In genomic region chr17:20010099-20010863, GRCh38 we compare ENCODE assay signal across 8 cellular contexts. TPM values are rescaled to one million over a fixed set of nuclear protein-coding genes. Genes with fewer than 3 reads are reported as not detected.
DNase-seq lines count a peak whose midpoint lies in the region; ATAC-seq, FAIRE-seq and TF ChIP-seq lines count a peak whose summit lies in the region.

No MANE protein-coding gene starts in this region.

- no peaks in the 10 kb centered on the region for H3K79me2 ChIP-seq in HepG2 (ENCODE audit: insufficient read depth, low read length)

- peak; percentile 47 for FAIRE-seq in HepG2 (lab: Jason Lieb, UNC)

- no peak overlapping the region for H2AFZ ChIP-seq in HepG2 (ENCODE audit: low read length)

- ATAC-seq in HepG2 (peak; percentile 42), HG02981 (IDR thresholded peaks at IDR 0.05; ENCODE audit: unreplicated experiment) (no peak), GM21526 (IDR thresholded peaks at IDR 0.05; ENCODE audit: low FRiP score, unreplicated experiment) (no peak)

- H3K9ac ChIP-seq in HepG2 (ENCODE audit: insufficient read depth, low read depth, low read length) (no peak overlapping the region), subcutaneous abdominal adipose tissue (ENCODE audit: low read length in 5 of 5) (peak overlapping the region in 4 of 5 donors; percentile 10 to 72 (median 64))

- DNase-seq in EH (ENCODE audit: low read depth) (peak; percentile 62), SHP77 treated with DMSO at 0.1 percent for 48 hours (lab: John Stamatoyannopoulos, UW) (peak; percentile 89), dorsolateral prefrontal cortex (peak; percentile 40 to 75 (median 67)), HepG2 (ENCODE audit: low spot score) (peak; percentile 33)

- intact Hi-C loops in dorsolateral prefrontal cortex (cut with DNase I) (loop anchor here in 1 of 2 donors (10.0 kb wide), 1 partner anchor 55 kb away; no protein-coding TSS in a partner anchor), HepG2 (cut with micrococcal nuclease; ENCODE audit: unreplicated experiment) (no loop called here)

- no peaks in the 10 kb centered on the region for H4K20me1 ChIP-seq in HepG2 (ENCODE audit: insufficient read depth, low read length)

- in situ Hi-C loops in HepG2 (cut with HindIII; ENCODE audit: extremely low pct_ligation_motif_present, low pct_unique_long_range_greater_than_20kb): no loop called here

- BruUV-seq in HepG2 (replicated peaks; lab: Mats Ljungman, UMichigan): no TSS peak

- TF ChIP-seq POLR2A in HepG2 (IDR thresholded peaks at IDR 0.05; ENCODE audit: insufficient read depth in 1 of 2, low read depth in 2 of 2, low read length in 2 of 2): no peak

- H3K4me2 ChIP-seq in HepG2 (ENCODE audit: low read depth, low read length): peak overlapping the region; percentile 94

- H3K4me3 ChIP-seq in dorsolateral prefrontal cortex: peak overlapping the region; percentile 65 to 99 (median 88)
- H3K4me3 ChIP-seq in HepG2 (replicated peaks in 1 of 3; ENCODE audit: insufficient read depth in 1 of 3, low read depth in 2 of 3, low read length in 3 of 3): peak overlapping the region; percentile 54 to 74 (median 62)
- peak overlapping the region; percentile 59 to 87 (median 82) for H3K4me3 ChIP-seq in subcutaneous abdominal adipose tissue (ENCODE audit: low read depth in 1 of 5, low read length in 5 of 5)

- WGBS in HepG2 (ENCODE audit: low lambda C conversion rate): 10% methylated on average over 11 of the region's 11 CpGs

- CTCF ChIA-PET in HepG2 (lab: Yijun Ruan, JAX; ENCODE audit: low intra/inter-chr PET ratio, low total read pairs): no interaction called here

- H3K27ac ChIP-seq in dorsolateral prefrontal cortex (peak overlapping the region; percentile 74 to 98 (median 95)), HepG2 (ENCODE audit: extremely low read length, insufficient read depth, low read length) (no peak overlapping the region), subcutaneous abdominal adipose tissue (ENCODE audit: low read depth, low read length) (peak overlapping the region; percentile 48)

- H3K27me3 ChIP-seq in dorsolateral prefrontal cortex: no peaks in the 10 kb centered on the region
- H3K27me3 ChIP-seq in HepG2 (ENCODE audit: control insufficient read depth in 1 of 2, insufficient read depth in 2 of 2, low read length in 2 of 2): peaks cover 2 to 30% of the 10 kb centered on the region in 2 experiments; a peak in 4 of 5 replicates
- no peaks in the 10 kb centered on the region for H3K27me3 ChIP-seq in subcutaneous abdominal adipose tissue (ENCODE audit: control insufficient read depth in 5 of 5, insufficient read depth in 4 of 5, low read length in 5 of 5)

- TF ChIP-seq CTCF in LNCAP (IDR thresholded peaks at IDR 0.05) (peak; percentile 68), dorsolateral prefrontal cortex (IDR thresholded peaks at IDR 0.05 in 54 of 56, conservative IDR thresholded peaks at IDR 0.05 in 2 of 56; ENCODE audit: low read depth in 1 of 56, partially characterized antibody in 56 of 56) (peak; percentile 32 to 73 (median 56)), HepG2 (CRISPR knock-in tag; IDR thresholded peaks at IDR 0.05) (no peak)

- no peak for TF ChIP-seq RAD21 in HepG2 (CRISPR knock-in tag; IDR thresholded peaks at IDR 0.05)

- TF ChIP-seq EP300 in HepG2 (IDR thresholded peaks at IDR 0.05; ENCODE audit: low read depth in 2 of 2, low read length in 2 of 2) (no peak), HepG2 (CRISPR knock-in tag; IDR thresholded peaks at IDR 0.05; ENCODE audit: borderline replicate concordance) (no peak)

- H3K4me1 ChIP-seq in HepG2 (ENCODE audit: insufficient read depth, low read length) (peaks cover 20% of the 10 kb centered on the region), subcutaneous abdominal adipose tissue (ENCODE audit: control insufficient read depth in 5 of 5, insufficient read depth in 5 of 5, low read length in 5 of 5) (peaks cover 0 to 27% (median 22%) of the 10 kb centered on the region in 5 donors)

- no peaks in the 10 kb centered on the region for H3K9me3 ChIP-seq in HepG2 (ENCODE audit: low read length)
- no peaks in the 10 kb centered on the region for H3K9me3 ChIP-seq in subcutaneous abdominal adipose tissue (ENCODE audit: control insufficient read depth in 5 of 5, low read length in 5 of 5)

- POLR2A ChIA-PET in HepG2 (lab: Yijun Ruan, JAX): interaction anchor here (0.8 kb wide), 1 partner anchor 18 kb away, joined by 3 read pairs; no protein-coding TSS in a partner anchor

- no peaks in the 10 kb centered on the region for H3K36me3 ChIP-seq in HepG2 (replicated peaks in 1 of 2; ENCODE audit: control insufficient read depth in 1 of 2, insufficient read depth in 2 of 2, low read length in 2 of 2)
- no peaks in the 10 kb centered on the region for H3K36me3 ChIP-seq in subcutaneous abdominal adipose tissue (ENCODE audit: control insufficient read depth in 5 of 5, insufficient read depth in 5 of 5, low read length in 5 of 5)

TF ChIP-seq in HepG2, 621 proteins besides CTCF, POLR2A, EP300 and RAD21 (continues in another document):
- 0 out of 2 replicates have a peak, but pooled peaks have one; percentile 6 for TF ChIP-seq ZNF546 (CRISPR knock-in tag; conservative IDR thresholded peaks at IDR 0.05)
- peak; percentile 20; the same call in 1 of the 2 replicates for TF ChIP-seq SMC3 (IDR thresholded peaks at IDR 0.05; ENCODE audit: low read length)
- no peak for TF ChIP-seq ZNF317 (CRISPR knock-in tag; IDR thresholded peaks at IDR 0.05)
- TF ChIP-seq, protein P1, sequence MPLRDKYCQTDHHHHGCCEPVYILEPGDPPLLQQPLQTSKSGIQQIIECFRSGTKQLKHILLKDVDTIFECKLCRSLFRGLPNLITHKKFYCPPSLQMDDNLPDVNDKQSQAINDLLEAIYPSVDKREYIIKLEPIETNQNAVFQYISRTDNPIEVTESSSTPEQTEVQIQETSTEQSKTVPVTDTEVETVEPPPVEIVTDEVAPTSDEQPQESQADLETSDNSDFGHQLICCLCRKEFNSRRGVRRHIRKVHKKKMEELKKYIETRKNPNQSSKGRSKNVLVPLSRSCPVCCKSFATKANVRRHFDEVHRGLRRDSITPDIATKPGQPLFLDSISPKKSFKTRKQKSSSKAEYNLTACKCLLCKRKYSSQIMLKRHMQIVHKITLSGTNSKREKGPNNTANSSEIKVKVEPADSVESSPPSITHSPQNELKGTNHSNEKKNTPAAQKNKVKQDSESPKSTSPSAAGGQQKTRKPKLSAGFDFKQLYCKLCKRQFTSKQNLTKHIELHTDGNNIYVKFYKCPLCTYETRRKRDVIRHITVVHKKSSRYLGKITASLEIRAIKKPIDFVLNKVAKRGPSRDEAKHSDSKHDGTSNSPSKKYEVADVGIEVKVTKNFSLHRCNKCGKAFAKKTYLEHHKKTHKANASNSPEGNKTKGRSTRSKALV (CRISPR knock-in tag; IDR thresholded peaks at IDR 0.05): 0 out of 2 replicates have a peak, but pooled peaks have one; percentile 9

RNA-seq across cellular contexts. Expression of gene SPECC1, which starts 1.1 kb away (rescaled TPM):
- total RNA-seq in dorsolateral prefrontal cortex: 100 to 1,000 TPM; 140 to 321 (median 197) TPM
- total RNA-seq in HepG2 (2016; rRNA removed; fragmentation: Illumina TruSeq; extraction: Trizol): 4.2 and 6.9 TPM in 2 replicates
- total RNA-seq in HepG2 (2016; cell fraction: cytosol; rRNA removed; fragmentation: Illumina TruSeq; extraction: Trizol; ENCODE audit: low read depth): 20.7 and 22.5 TPM in 2 replicates
- total RNA-seq in HepG2 (2016; cell fraction: insoluble cytoplasmic fraction; rRNA removed; fragmentation: Illumina TruSeq; extraction: Trizol): 3.7 and 4.5 TPM in 2 replicates
- 19.0 and 22.0 TPM in 2 replicates for total RNA-seq in HepG2 (2016; cell fraction: membrane; rRNA removed; fragmentation: Illumina TruSeq; extraction: Trizol)
- total RNA-seq in HepG2 (2016; cell fraction: nucleus; rRNA removed; fragmentation: Illumina TruSeq; extraction: Trizol): 3.8 and 4.8 TPM in 2 replicates
- polyA plus RNA-seq in HepG2 (2011; rRNA removed): 1.6 and 2.3 TPM in 2 replicates
- 2.0 and 2.1 TPM in 2 replicates for polyA plus RNA-seq in HepG2 (2011; cell fraction: cytosol; rRNA removed)
- 1.2 and 1.7 TPM in 2 replicates for polyA plus RNA-seq in HepG2 (2011; cell fraction: nucleus; rRNA removed)
- polyA plus RNA-seq in HepG2 (2012): 0.85 and 1.5 TPM in 2 replicates
- polyA plus RNA-seq in HepG2 (2016; cell fraction: cytosol; fragmentation: Illumina TruSeq; extraction: Trizol; ENCODE audit: low read depth): 1.7 and 2.4 TPM in 2 replicates
- 3.3 and 4.8 TPM in 2 replicates for polyA plus RNA-seq in HepG2 (2016; cell fraction: insoluble cytoplasmic fraction; fragmentation: Illumina TruSeq; extraction: Trizol; ENCODE audit: low read depth)
- 3.4 and 3.5 TPM in 2 replicates for polyA plus RNA-seq in HepG2 (2016; cell fraction: membrane; fragmentation: Illumina TruSeq; extraction: Trizol; ENCODE audit: low read depth)
- polyA plus RNA-seq in HepG2 (2016; cell fraction: nucleus; fragmentation: Illumina TruSeq; extraction: Trizol; ENCODE audit: insufficient read depth, low read depth): 2.3 and 3.1 TPM in 2 replicates
- 3.0 and 67.6 TPM in 2 replicates for polyA minus RNA-seq in HepG2 (2011; rRNA and poly(A)+ RNA removed; ENCODE audit: low replicate concordance)
- 4.3 and 5.3 TPM in 2 replicates for polyA minus RNA-seq in HepG2 (2011; cell fraction: cytosol; rRNA and poly(A)+ RNA removed)
- polyA minus RNA-seq in HepG2 (2011; cell fraction: nucleus; rRNA and poly(A)+ RNA removed): 3.3 and 5.2 TPM in 2 replicates

RNA-seq across cellular contexts. Expression of gene AKAP10, which starts 32.7 kb away (rescaled TPM):
- total RNA-seq in dorsolateral prefrontal cortex: 10 to 100 TPM; 47.3 to 84.2 (median 63.2) TPM
- total RNA-seq in HepG2 (2016; rRNA removed; fragmentation: Illumina TruSeq; extraction: Trizol): 17.4 and 17.6 TPM in 2 replicates
- total RNA-seq in HepG2 (2016; cell fraction: cytosol; rRNA removed; fragmentation: Illumina TruSeq; extraction: Trizol; ENCODE audit: low read depth): 12.5 and 13.3 TPM in 2 replicates
- total RNA-seq in HepG2 (2016; cell fraction: insoluble cytoplasmic fraction; rRNA removed; fragmentation: Illumina TruSeq; extraction: Trizol): 16.4 and 16.6 TPM in 2 replicates
- 11.1 and 12.6 TPM in 2 replicates for total RNA-seq in HepG2 (2016; cell fraction: membrane; rRNA removed; fragmentation: Illumina TruSeq; extraction: Trizol)
- 16.3 and 23.4 TPM in 2 replicates for total RNA-seq in HepG2 (2016; cell fraction: nucleus; rRNA removed; fragmentation: Illumina TruSeq; extraction: Trizol)
- polyA plus RNA-seq in HepG2 (2011; rRNA removed): 17.9 and 21.7 TPM in 2 replicates
- 7.2 and 10.1 TPM in 2 replicates for polyA plus RNA-seq in HepG2 (2011; cell fraction: cytosol; rRNA removed)
- polyA plus RNA-seq in HepG2 (2011; cell fraction: nucleus; rRNA removed): 15.4 and 16.5 TPM in 2 replicates
- 11.1 TPM in 2 replicates for polyA plus RNA-seq in HepG2 (2012)
- 0.67 and 0.76 TPM in 2 replicates for polyA plus RNA-seq in HepG2 (2016; cell fraction: cytosol; fragmentation: Illumina TruSeq; extraction: Trizol; ENCODE audit: low read depth)
- polyA plus RNA-seq in HepG2 (2016; cell fraction: insoluble cytoplasmic fraction; fragmentation: Illumina TruSeq; extraction: Trizol; ENCODE audit: low read depth): 12.2 and 12.9 TPM in 2 replicates
- polyA plus RNA-seq in HepG2 (2016; cell fraction: membrane; fragmentation: Illumina TruSeq; extraction: Trizol; ENCODE audit: low read depth): 2.9 and 3.1 TPM in 2 replicates
- polyA plus RNA-seq in HepG2 (2016; cell fraction: nucleus; fragmentation: Illumina TruSeq; extraction: Trizol; ENCODE audit: insufficient read depth, low read depth): 19.8 and 23.6 TPM in 2 replicates
- 24.1 and 55.5 TPM in 2 replicates for polyA minus RNA-seq in HepG2 (2011; rRNA and poly(A)+ RNA removed; ENCODE audit: low replicate concordance)
- 12.3 and 16.3 TPM in 2 replicates for polyA minus RNA-seq in HepG2 (2011; cell fraction: cytosol; rRNA and poly(A)+ RNA removed)
- polyA minus RNA-seq in HepG2 (2011; cell fraction: nucleus; rRNA and poly(A)+ RNA removed): 44.9 and 47.9 TPM in 2 replicates

Comparison
In these comparisons a context has a peak if more than half of its experiments do, and no peak if none do; other contexts are left out.
1. DNase-seq: peak in every context shown above with its lines; median percentile 89 in SHP77 treated with DMSO at 0.1 percent for 48 hours; 67 in dorsolateral prefrontal cortex; 62 in EH; 33 in HepG2.
2. RNA of gene SPECC1, which starts 1.1 kb away (total RNA-seq): 140 to 321 TPM in dorsolateral prefrontal cortex; 3.7 to 22.5 TPM in HepG2; every median in the first group is over 4 times any median in the second.
3. Peak in every context shown above with its lines, with median percentiles within 50 percentile points of each other: H3K4me3 ChIP-seq.